1 cellular context compared by ENCODE assay signal in the genomic region with DNA sequence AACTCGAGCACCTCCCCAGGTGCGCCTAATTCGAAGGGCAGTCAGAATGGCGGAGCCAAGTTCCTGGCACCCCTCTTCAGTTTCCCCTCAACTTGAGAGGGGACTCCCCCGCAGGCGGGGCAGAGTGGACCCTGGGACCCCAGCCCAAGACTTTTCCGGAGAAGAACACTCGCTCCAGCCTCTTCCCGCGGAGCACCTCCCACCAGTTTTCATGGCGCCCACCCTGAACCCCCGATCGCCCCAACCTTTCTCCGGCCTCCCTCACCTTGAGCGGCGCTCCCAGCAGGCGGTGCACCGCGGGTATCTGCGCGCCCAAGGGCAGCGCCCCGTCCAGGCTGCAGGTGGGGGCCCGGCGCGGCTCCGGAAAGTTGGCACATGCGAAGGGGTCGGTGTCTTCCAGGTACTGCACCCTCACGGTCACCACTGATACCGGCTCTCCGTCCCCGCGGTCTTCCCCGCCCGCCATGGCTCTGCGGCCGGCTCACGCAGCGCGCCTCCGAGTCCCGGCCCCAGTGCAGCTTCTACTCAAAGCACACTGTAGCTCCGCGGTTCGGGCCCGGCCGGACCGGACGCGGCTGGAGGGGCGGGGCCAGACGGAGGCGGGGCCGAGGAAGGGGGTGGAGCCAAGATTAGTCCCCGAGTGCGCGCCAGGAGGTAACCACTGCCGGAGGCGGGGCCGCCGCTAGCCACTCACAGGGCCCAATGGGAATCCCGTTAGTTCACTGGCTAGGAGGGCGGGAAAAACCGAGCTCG.
A peak's percentile ranks its signal among the peaks of the same experiment; 100 is the strongest.
TF ChIP-seq lines count a peak whose summit lies in the region.

Gene FHOD1 (minus strand): TSS at position 537 of the 753 bp plus-strand sequence. CDS start 71 bp downstream, at position 466.

TF ChIP-seq in HepG2, 621 proteins besides CTCF, POLR2A, EP300 and RAD21 (continued from another document and continues in another):
- TF ChIP-seq, protein P1, sequence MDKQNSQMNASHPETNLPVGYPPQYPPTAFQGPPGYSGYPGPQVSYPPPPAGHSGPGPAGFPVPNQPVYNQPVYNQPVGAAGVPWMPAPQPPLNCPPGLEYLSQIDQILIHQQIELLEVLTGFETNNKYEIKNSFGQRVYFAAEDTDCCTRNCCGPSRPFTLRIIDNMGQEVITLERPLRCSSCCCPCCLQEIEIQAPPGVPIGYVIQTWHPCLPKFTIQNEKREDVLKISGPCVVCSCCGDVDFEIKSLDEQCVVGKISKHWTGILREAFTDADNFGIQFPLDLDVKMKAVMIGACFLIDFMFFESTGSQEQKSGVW (CRISPR knock-in tag; IDR thresholded peaks at IDR 0.05; ENCODE audit: borderline replicate concordance): 0 out of 2 replicates have a peak, but pooled peaks have one; percentile 8
- TF ChIP-seq, protein P2, sequence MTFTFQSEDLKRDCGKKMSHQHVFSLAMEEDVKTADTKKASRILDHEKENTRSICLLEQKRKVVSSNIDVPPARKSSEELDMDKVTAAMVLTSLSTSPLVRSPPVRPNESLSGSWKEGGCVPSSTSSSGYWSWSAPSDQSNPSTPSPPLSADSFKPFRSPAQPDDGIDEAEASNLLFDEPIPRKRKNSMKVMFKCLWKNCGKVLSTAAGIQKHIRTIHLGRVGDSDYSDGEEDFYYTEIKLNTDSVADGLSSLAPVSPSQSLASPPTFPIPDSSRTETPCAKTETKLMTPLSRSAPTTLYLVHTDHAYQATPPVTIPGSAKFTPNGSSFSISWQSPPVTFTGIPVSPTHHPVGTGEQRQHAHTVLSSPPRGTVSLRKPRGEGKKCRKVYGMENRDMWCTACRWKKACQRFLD (CRISPR knock-in tag; IDR thresholded peaks at IDR 0.05; ENCODE audit: borderline replicate concordance): peak; percentile 43; the same call in 1 of the 2 replicates
- TF ChIP-seq, protein P3, sequence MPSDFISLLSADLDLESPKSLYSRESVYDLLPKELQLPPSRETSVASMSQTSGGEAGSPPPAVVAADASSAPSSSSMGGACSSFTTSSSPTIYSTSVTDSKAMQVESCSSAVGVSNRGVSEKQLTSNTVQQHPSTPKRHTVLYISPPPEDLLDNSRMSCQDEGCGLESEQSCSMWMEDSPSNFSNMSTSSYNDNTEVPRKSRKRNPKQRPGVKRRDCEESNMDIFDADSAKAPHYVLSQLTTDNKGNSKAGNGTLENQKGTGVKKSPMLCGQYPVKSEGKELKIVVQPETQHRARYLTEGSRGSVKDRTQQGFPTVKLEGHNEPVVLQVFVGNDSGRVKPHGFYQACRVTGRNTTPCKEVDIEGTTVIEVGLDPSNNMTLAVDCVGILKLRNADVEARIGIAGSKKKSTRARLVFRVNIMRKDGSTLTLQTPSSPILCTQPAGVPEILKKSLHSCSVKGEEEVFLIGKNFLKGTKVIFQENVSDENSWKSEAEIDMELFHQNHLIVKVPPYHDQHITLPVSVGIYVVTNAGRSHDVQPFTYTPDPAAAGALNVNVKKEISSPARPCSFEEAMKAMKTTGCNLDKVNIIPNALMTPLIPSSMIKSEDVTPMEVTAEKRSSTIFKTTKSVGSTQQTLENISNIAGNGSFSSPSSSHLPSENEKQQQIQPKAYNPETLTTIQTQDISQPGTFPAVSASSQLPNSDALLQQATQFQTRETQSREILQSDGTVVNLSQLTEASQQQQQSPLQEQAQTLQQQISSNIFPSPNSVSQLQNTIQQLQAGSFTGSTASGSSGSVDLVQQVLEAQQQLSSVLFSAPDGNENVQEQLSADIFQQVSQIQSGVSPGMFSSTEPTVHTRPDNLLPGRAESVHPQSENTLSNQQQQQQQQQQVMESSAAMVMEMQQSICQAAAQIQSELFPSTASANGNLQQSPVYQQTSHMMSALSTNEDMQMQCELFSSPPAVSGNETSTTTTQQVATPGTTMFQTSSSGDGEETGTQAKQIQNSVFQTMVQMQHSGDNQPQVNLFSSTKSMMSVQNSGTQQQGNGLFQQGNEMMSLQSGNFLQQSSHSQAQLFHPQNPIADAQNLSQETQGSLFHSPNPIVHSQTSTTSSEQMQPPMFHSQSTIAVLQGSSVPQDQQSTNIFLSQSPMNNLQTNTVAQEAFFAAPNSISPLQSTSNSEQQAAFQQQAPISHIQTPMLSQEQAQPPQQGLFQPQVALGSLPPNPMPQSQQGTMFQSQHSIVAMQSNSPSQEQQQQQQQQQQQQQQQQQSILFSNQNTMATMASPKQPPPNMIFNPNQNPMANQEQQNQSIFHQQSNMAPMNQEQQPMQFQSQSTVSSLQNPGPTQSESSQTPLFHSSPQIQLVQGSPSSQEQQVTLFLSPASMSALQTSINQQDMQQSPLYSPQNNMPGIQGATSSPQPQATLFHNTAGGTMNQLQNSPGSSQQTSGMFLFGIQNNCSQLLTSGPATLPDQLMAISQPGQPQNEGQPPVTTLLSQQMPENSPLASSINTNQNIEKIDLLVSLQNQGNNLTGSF (CRISPR knock-in tag; IDR thresholded peaks at IDR 0.05): no peak
- peak; percentile 51; the same call in 1 of the 2 replicates for TF ChIP-seq TBX2 (CRISPR knock-in tag; IDR thresholded peaks at IDR 0.05; ENCODE audit: borderline replicate concordance)
- no peak for TF ChIP-seq ZSCAN20 (CRISPR knock-in tag; IDR thresholded peaks at IDR 0.05; ENCODE audit: borderline replicate concordance)
- TF ChIP-seq E2F2 (CRISPR knock-in tag; IDR thresholded peaks at IDR 0.05; ENCODE audit: borderline replicate concordance): no peak
- TF ChIP-seq EZH2 (conservative IDR thresholded peaks at IDR 0.05; ENCODE audit: low read depth, low read length): no peak
- no peak for TF ChIP-seq NBN (conservative IDR thresholded peaks at IDR 0.05)
- TF ChIP-seq ZBTB8A (CRISPR knock-in tag; IDR thresholded peaks at IDR 0.05; ENCODE audit: borderline replicate concordance, low read depth): no peak
- no peak for TF ChIP-seq JARID2 (CRISPR knock-in tag; IDR thresholded peaks at IDR 0.05; ENCODE audit: insufficient replicate concordance)
- TF ChIP-seq LCORL (IDR thresholded peaks at IDR 0.05): no peak
- peak; percentile 69 for TF ChIP-seq LCORL (CRISPR knock-in tag; IDR thresholded peaks at IDR 0.05)
- TF ChIP-seq, protein P4, sequence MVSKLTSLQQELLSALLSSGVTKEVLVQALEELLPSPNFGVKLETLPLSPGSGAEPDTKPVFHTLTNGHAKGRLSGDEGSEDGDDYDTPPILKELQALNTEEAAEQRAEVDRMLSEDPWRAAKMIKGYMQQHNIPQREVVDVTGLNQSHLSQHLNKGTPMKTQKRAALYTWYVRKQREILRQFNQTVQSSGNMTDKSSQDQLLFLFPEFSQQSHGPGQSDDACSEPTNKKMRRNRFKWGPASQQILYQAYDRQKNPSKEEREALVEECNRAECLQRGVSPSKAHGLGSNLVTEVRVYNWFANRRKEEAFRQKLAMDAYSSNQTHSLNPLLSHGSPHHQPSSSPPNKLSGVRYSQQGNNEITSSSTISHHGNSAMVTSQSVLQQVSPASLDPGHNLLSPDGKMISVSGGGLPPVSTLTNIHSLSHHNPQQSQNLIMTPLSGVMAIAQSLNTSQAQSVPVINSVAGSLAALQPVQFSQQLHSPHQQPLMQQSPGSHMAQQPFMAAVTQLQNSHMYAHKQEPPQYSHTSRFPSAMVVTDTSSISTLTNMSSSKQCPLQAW (CRISPR knock-in tag; IDR thresholded peaks at IDR 0.05): peak; percentile 75
- TF ChIP-seq FOXA3 (CRISPR knock-in tag; IDR thresholded peaks at IDR 0.05): no peak
- TF ChIP-seq KDM4B (CRISPR knock-in tag; IDR thresholded peaks at IDR 0.05): 0 out of 2 replicates have a peak, but pooled peaks have one; percentile 34
- no peak for TF ChIP-seq IKZF4 (CRISPR knock-in tag; IDR thresholded peaks at IDR 0.05; ENCODE audit: borderline replicate concordance, low read depth, not compliant biosample characterization)
- TF ChIP-seq HDAC2 (CRISPR knock-in tag; IDR thresholded peaks at IDR 0.05): 0 out of 2 replicates have a peak, but pooled peaks have one; percentile 53
- no peak; the same call in 1 of the 2 replicates for TF ChIP-seq NR2F2 (IDR thresholded peaks at IDR 0.05; ENCODE audit: borderline replicate concordance, low read depth)
- peak; percentile 73; the same call in 1 of the 2 replicates for TF ChIP-seq ZNF790 (CRISPR knock-in tag; IDR thresholded peaks at IDR 0.05; ENCODE audit: borderline replicate concordance)
- no peak for TF ChIP-seq ZSCAN30 (CRISPR knock-in tag; IDR thresholded peaks at IDR 0.05)
- no peak for TF ChIP-seq ZNF3 (CRISPR knock-in tag; IDR thresholded peaks at IDR 0.05)
- no peak for TF ChIP-seq ZNF333 (CRISPR knock-in tag; IDR thresholded peaks at IDR 0.05; ENCODE audit: borderline replicate concordance)
- no peak for TF ChIP-seq ZNF562 (CRISPR knock-in tag; IDR thresholded peaks at IDR 0.05; ENCODE audit: borderline replicate concordance)
- TF ChIP-seq, protein P5, sequence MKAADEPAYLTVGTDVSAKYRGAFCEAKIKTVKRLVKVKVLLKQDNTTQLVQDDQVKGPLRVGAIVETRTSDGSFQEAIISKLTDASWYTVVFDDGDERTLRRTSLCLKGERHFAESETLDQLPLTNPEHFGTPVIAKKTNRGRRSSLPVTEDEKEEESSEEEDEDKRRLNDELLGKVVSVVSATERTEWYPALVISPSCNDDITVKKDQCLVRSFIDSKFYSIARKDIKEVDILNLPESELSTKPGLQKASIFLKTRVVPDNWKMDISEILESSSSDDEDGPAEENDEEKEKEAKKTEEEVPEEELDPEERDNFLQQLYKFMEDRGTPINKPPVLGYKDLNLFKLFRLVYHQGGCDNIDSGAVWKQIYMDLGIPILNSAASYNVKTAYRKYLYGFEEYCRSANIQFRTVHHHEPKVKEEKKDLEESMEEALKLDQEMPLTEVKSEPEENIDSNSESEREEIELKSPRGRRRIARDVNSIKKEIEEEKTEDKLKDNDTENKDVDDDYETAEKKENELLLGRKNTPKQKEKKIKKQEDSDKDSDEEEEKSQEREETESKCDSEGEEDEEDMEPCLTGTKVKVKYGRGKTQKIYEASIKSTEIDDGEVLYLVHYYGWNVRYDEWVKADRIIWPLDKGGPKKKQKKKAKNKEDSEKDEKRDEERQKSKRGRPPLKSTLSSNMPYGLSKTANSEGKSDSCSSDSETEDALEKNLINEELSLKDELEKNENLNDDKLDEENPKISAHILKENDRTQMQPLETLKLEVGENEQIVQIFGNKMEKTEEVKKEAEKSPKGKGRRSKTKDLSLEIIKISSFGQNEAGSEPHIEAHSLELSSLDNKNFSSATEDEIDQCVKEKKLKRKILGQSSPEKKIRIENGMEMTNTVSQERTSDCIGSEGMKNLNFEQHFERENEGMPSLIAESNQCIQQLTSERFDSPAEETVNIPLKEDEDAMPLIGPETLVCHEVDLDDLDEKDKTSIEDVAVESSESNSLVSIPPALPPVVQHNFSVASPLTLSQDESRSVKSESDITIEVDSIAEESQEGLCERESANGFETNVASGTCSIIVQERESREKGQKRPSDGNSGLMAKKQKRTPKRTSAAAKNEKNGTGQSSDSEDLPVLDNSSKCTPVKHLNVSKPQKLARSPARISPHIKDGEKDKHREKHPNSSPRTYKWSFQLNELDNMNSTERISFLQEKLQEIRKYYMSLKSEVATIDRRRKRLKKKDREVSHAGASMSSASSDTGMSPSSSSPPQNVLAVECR (CRISPR knock-in tag; IDR thresholded peaks at IDR 0.05; ENCODE audit: borderline replicate concordance): peak; percentile 69; the same call in 1 of the 2 replicates
- no peak for TF ChIP-seq MBNL3 (CRISPR knock-in tag; conservative IDR thresholded peaks at IDR 0.05)
- TF ChIP-seq TFAP4 (IDR thresholded peaks at IDR 0.05; ENCODE audit: borderline replicate concordance, low read depth): peak; percentile 54; the same call in 1 of the 2 replicates
- no peak for TF ChIP-seq RORA (CRISPR knock-in tag; IDR thresholded peaks at IDR 0.05)
- TF ChIP-seq, protein P6, sequence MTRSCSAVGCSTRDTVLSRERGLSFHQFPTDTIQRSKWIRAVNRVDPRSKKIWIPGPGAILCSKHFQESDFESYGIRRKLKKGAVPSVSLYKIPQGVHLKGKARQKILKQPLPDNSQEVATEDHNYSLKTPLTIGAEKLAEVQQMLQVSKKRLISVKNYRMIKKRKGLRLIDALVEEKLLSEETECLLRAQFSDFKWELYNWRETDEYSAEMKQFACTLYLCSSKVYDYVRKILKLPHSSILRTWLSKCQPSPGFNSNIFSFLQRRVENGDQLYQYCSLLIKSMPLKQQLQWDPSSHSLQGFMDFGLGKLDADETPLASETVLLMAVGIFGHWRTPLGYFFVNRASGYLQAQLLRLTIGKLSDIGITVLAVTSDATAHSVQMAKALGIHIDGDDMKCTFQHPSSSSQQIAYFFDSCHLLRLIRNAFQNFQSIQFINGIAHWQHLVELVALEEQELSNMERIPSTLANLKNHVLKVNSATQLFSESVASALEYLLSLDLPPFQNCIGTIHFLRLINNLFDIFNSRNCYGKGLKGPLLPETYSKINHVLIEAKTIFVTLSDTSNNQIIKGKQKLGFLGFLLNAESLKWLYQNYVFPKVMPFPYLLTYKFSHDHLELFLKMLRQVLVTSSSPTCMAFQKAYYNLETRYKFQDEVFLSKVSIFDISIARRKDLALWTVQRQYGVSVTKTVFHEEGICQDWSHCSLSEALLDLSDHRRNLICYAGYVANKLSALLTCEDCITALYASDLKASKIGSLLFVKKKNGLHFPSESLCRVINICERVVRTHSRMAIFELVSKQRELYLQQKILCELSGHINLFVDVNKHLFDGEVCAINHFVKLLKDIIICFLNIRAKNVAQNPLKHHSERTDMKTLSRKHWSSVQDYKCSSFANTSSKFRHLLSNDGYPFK (CRISPR knock-in tag; IDR thresholded peaks at IDR 0.05; ENCODE audit: borderline replicate concordance): 0 out of 2 replicates have a peak, but pooled peaks have one; percentile 38
- no peak for TF ChIP-seq TAF15 (IDR thresholded peaks at IDR 0.05; ENCODE audit: low read depth, low read length, poor library complexity, severe bottlenecking)
- peak; percentile 78; the same call in 1 of the 2 replicates for TF ChIP-seq SNAPC2 (CRISPR knock-in tag; IDR thresholded peaks at IDR 0.05)
- no peak for TF ChIP-seq ZMYM3 (CRISPR knock-in tag; IDR thresholded peaks at IDR 0.05)
- TF ChIP-seq, protein P7, sequence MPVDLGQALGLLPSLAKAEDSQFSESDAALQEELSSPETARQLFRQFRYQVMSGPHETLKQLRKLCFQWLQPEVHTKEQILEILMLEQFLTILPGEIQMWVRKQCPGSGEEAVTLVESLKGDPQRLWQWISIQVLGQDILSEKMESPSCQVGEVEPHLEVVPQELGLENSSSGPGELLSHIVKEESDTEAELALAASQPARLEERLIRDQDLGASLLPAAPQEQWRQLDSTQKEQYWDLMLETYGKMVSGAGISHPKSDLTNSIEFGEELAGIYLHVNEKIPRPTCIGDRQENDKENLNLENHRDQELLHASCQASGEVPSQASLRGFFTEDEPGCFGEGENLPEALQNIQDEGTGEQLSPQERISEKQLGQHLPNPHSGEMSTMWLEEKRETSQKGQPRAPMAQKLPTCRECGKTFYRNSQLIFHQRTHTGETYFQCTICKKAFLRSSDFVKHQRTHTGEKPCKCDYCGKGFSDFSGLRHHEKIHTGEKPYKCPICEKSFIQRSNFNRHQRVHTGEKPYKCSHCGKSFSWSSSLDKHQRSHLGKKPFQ (CRISPR knock-in tag; IDR thresholded peaks at IDR 0.05; ENCODE audit: insufficient replicate concordance): peak; percentile 53
- no peak; the same call in 1 of the 2 replicates for TF ChIP-seq ZNF766 (CRISPR knock-in tag; IDR thresholded peaks at IDR 0.05; ENCODE audit: borderline replicate concordance)
